ENCODE assay signal across 11 cellular contexts in genomic region chr1:200129480-200129879, GRCh38.
DNase-seq lines count a peak whose midpoint lies in the region; ATAC-seq lines count a peak whose summit lies in the region.
"Had no signal": no experiment of that assay in that cellular context is flagged by ENCODE, and none has a peak within 500 bp of the region (broad histone marks: within the 10 kb centered on the region; RNA-seq: fewer than 3 reads in every experiment).

No MANE protein-coding gene starts in this region.

- H3K36me3 Mint-ChIP-seq in activated T-cell treated with anti-CD3 and anti-CD28 coated beads, Interleukin-2, amount 50 U/mL, for 72 hours (ENCODE audit: insufficient read depth in 2 of 2): no peaks in the 10 kb centered on the region
- no peaks in the 10 kb centered on the region for H3K36me3 Mint-ChIP-seq in activated T-helper 17 cell treated with anti-CD3 and anti-CD28 coated beads, Interleukin-2, amount 50 U/mL, for 72 hours (ENCODE audit: low read depth)
- H3K36me3 Mint-ChIP-seq in stimulated activated memory B cell treated with anti-CD40 and anti-IgM and Interleukin-4, amounts not matched to agents 10 μg/mL and 1 μg/mL and 100 μg/mL, for 72 hours: no peaks in the 10 kb centered on the region
- H3K36me3 Mint-ChIP-seq: activated naive CD4-positive, alpha-beta T cell treated with anti-CD3 and anti-CD28 coated beads, Interleukin-2, amount 50 U/mL, for 24 hours; CD14-positive monocyte had no signal

- H3K4me3 Mint-ChIP-seq in activated T-cell treated with anti-CD3 and anti-CD28 coated beads, Interleukin-2, amount 50 U/mL, for 72 hours: peak overlapping the region in 1 of 2 donors; percentile 43
- H3K4me3 Mint-ChIP-seq in activated T-helper 17 cell treated with anti-CD3 and anti-CD28 coated beads, Interleukin-2, amount 50 U/mL, for 72 hours: no peak overlapping the region
- H3K4me3 Mint-ChIP-seq in stimulated activated memory B cell treated with anti-CD40 and anti-IgM and Interleukin-4, amounts not matched to agents 10 μg/mL and 1 μg/mL and 100 μg/mL, for 72 hours: no peak overlapping the region
- H3K4me3 Mint-ChIP-seq: activated naive CD4-positive, alpha-beta T cell treated with anti-CD3 and anti-CD28 coated beads, Interleukin-2, amount 50 U/mL, for 24 hours had no signal

- H3K4me1 Mint-ChIP-seq in activated T-cell treated with anti-CD3 and anti-CD28 coated beads, Interleukin-2, amount 50 U/mL, for 72 hours (ENCODE audit: low read depth): peaks cover 20% of the 10 kb centered on the region
- H3K4me1 Mint-ChIP-seq in activated T-helper 17 cell treated with anti-CD3 and anti-CD28 coated beads, Interleukin-2, amount 50 U/mL, for 72 hours: peaks cover 8% of the 10 kb centered on the region
- peaks cover 22% of the 10 kb centered on the region for H3K4me1 Mint-ChIP-seq in stimulated activated memory B cell treated with anti-CD40 and anti-IgM and Interleukin-4, amounts not matched to agents 10 μg/mL and 1 μg/mL and 100 μg/mL, for 72 hours

- H3K27me3 Mint-ChIP-seq in activated T-cell treated with anti-CD3 and anti-CD28 coated beads, Interleukin-2, amount 50 U/mL, for 72 hours (ENCODE audit: low read depth): no peaks in the 10 kb centered on the region
- H3K27me3 Mint-ChIP-seq in activated T-helper 17 cell treated with anti-CD3 and anti-CD28 coated beads, Interleukin-2, amount 50 U/mL, for 72 hours: no peaks in the 10 kb centered on the region
- no peaks in the 10 kb centered on the region for H3K27me3 Mint-ChIP-seq in stimulated activated memory B cell treated with anti-CD40 and anti-IgM and Interleukin-4, amounts not matched to agents 10 μg/mL and 1 μg/mL and 100 μg/mL, for 72 hours
- H3K27me3 Mint-ChIP-seq: activated naive CD4-positive, alpha-beta T cell treated with anti-CD3 and anti-CD28 coated beads, Interleukin-2, amount 50 U/mL, for 24 hours had no signal

- DNase-seq in activated T-cell treated with anti-CD3 and anti-CD28 coated beads, Interleukin-2, amount 50 U/mL, for 72 hours: peak in 1 of 2 donors; percentile 33
- DNase-seq in activated T-cell treated with anti-CD3 and anti-CD28 coated beads, Interleukin-2, amount 50 U/mL, for 1 hour: no peak
- DNase-seq: psoas muscle had no signal

- H3K9me3 Mint-ChIP-seq in activated T-cell treated with anti-CD3 and anti-CD28 coated beads, Interleukin-2, amount 50 U/mL, for 72 hours: no peaks in the 10 kb centered on the region
- no peaks in the 10 kb centered on the region for H3K9me3 Mint-ChIP-seq in activated T-helper 17 cell treated with anti-CD3 and anti-CD28 coated beads, Interleukin-2, amount 50 U/mL, for 72 hours
- H3K9me3 Mint-ChIP-seq in stimulated activated memory B cell treated with anti-CD40 and anti-IgM and Interleukin-4, amounts not matched to agents 10 μg/mL and 1 μg/mL and 100 μg/mL, for 72 hours: no peaks in the 10 kb centered on the region
- H3K9me3 Mint-ChIP-seq: activated naive CD4-positive, alpha-beta T cell treated with anti-CD3 and anti-CD28 coated beads, Interleukin-2, amount 50 U/mL, for 24 hours; CD14-positive monocyte had no signal

- peak overlapping the region; percentile 31 for H3K27ac Mint-ChIP-seq in activated T-cell treated with anti-CD3 and anti-CD28 coated beads, Interleukin-2, amount 50 U/mL, for 72 hours
- no peak overlapping the region for H3K27ac Mint-ChIP-seq in activated T-helper 17 cell treated with anti-CD3 and anti-CD28 coated beads, Interleukin-2, amount 50 U/mL, for 72 hours
- H3K27ac Mint-ChIP-seq in stimulated activated memory B cell treated with anti-CD40 and anti-IgM and Interleukin-4, amounts not matched to agents 10 μg/mL and 1 μg/mL and 100 μg/mL, for 72 hours: no peak overlapping the region
- H3K27ac Mint-ChIP-seq: activated naive CD4-positive, alpha-beta T cell treated with anti-CD3 and anti-CD28 coated beads, Interleukin-2, amount 50 U/mL, for 24 hours had no signal

- peak; percentile 51 to 75 for ATAC-seq in activated T-cell treated with anti-CD3 and anti-CD28 coated beads, Interleukin-2, amount 50 U/mL, for 72 hours (replicated peaks in 1 of 2)
- ATAC-seq in HG02981 (IDR thresholded peaks at IDR 0.05; ENCODE audit: unreplicated experiment) (peak; percentile 68), HG03469 (IDR thresholded peaks at IDR 0.05; ENCODE audit: unreplicated experiment) (no peak), HG03571 (IDR thresholded peaks at IDR 0.05; ENCODE audit: unreplicated experiment) (no peak), GM19324 (IDR thresholded peaks at IDR 0.05; ENCODE audit: low FRiP score, unreplicated experiment) (no peak)
- peak; percentile 42 for ATAC-seq in activated T-helper 17 cell treated with anti-CD3 and anti-CD28 coated beads, Interleukin-2, amount 50 U/mL, for 72 hours (replicated peaks)
- ATAC-seq in stimulated activated memory B cell treated with anti-CD40 and anti-IgM and Interleukin-4, amounts not matched to agents 10 μg/mL and 1 μg/mL and 100 μg/mL, for 72 hours: peak; percentile 53
- ATAC-seq: psoas muscle had no signal

Comparison
In these comparisons a context has a peak if more than half of its experiments do, and no peak if none do; other contexts are left out.
1. ATAC-seq: peak in activated T-cell treated with anti-CD3 and anti-CD28 coated beads, Interleukin-2, amount 50 U/mL, for 72 hours (2 of 2), HG02981 (single experiment), activated T-helper 17 cell treated with anti-CD3 and anti-CD28 coated beads, Interleukin-2, amount 50 U/mL, for 72 hours (single experiment) and stimulated activated memory B cell treated with anti-CD40 and anti-IgM and Interleukin-4, amounts not matched to agents 10 μg/mL and 1 μg/mL and 100 μg/mL, for 72 hours (single experiment); none in HG03469 (single experiment), HG03571 (single experiment) and GM19324 (single experiment).